12 cellular contexts compared by ENCODE assay signal in genomic region chr9:110126457-110126856, GRCh38.
A peak's percentile ranks its signal among the peaks of the same experiment; 100 is the strongest.
DNase-seq lines count a peak whose midpoint lies in the region; ATAC-seq and TF ChIP-seq lines count a peak whose summit lies in the region.
"Had no signal": no experiment of that assay in that cellular context is flagged by ENCODE, and none has a peak within 500 bp of the region (broad histone marks: within the 10 kb centered on the region; RNA-seq: fewer than 3 reads in every experiment).

No MANE protein-coding gene starts in this region.

- no peak for TF ChIP-seq CTCF in activated B cell treated with CpG ODN at 0.5 μM for 24 hours (IDR thresholded peaks at IDR 0.05)
- TF ChIP-seq CTCF in gastroesophageal sphincter (IDR thresholded peaks at IDR 0.05) = no peak

- H3K36me3 ChIP-seq in gastroesophageal sphincter = no peaks in the 10 kb centered on the region
- H3K36me3 ChIP-seq in skeletal muscle tissue (ENCODE audit: control insufficient read depth in 3 of 3, insufficient read depth in 3 of 3, low read length in 3 of 3) = no peaks in the 10 kb centered on the region

- TF ChIP-seq EP300 in gastroesophageal sphincter (IDR thresholded peaks at IDR 0.05) = no peak

- peak overlapping the region; percentile 71 for H3K4me3 Mint-ChIP-seq in activated B cell treated with CpG ODN at 0.5 μM for 24 hours

- intact Hi-C loops in activated B cell treated with CpG ODN at 0.5 μM for 24 hours (cut with micrococcal nuclease) = loop anchor here (5.0 kb wide), 1 partner anchor 131 kb away; the partner anchor contains the start of gene TXN

- H3K9ac ChIP-seq in skeletal muscle tissue (ENCODE audit: low read depth in 1 of 3, low read length in 3 of 3) = peak overlapping the region in 2 of 3 donors; percentile 4 to 51

- H3K4me1 ChIP-seq in gastroesophageal sphincter (peaks cover 20 to 81% (median 44%) of the 10 kb centered on the region in 3 donors), skeletal muscle tissue (ENCODE audit: control insufficient read depth in 3 of 3, insufficient read depth in 3 of 3, low read length in 3 of 3) (peaks cover 27 to 48% (median 35%) of the 10 kb centered on the region in 3 donors)

- H3K4me1 Mint-ChIP-seq in activated B cell treated with CpG ODN at 0.5 μM for 24 hours = peaks cover 100% of the 10 kb centered on the region

- H3K36me3 Mint-ChIP-seq in activated B cell treated with CpG ODN at 0.5 μM for 24 hours (ENCODE audit: low read depth) = peaks cover 46% of the 10 kb centered on the region
- H3K36me3 Mint-ChIP-seq: activated naive CD4-positive, alpha-beta T cell treated with anti-CD3 and anti-CD28 coated beads, Interleukin-2, amount 50 U/mL, for 72 hours had no signal

- TF ChIP-seq POLR2A in gastroesophageal sphincter (IDR thresholded peaks at IDR 0.05) = no peak

- no peak for ATAC-seq in activated B cell treated with CpG ODN at 0.5 μM for 24 hours (ENCODE audit: low read depth)
- ATAC-seq in gastroesophageal sphincter = no peak
- no peak for ATAC-seq in SK-N-SH treated with all-trans-retinoic acid at 6 μM for 48 hours

- POLR2A ChIA-PET in activated B cell treated with CpG ODN at 0.5 μM for 24 hours (lab: Charles Lee) = interaction anchor here (0.9 to 1.2 kb wide), 4 partner anchors 15 to 73 kb away, joined by 4 to 7 read pairs (median 6); no protein-coding TSS in a partner anchor

- CTCF ChIA-PET in activated B cell treated with CpG ODN at 0.5 μM for 24 hours (lab: Charles Lee) = interaction anchor here (1.4 kb wide), 1 partner anchor 26 kb away, joined by 4 read pairs; no protein-coding TSS in a partner anchor

- H3K27ac ChIP-seq in gastroesophageal sphincter (peak overlapping the region; percentile 89 to 99 (median 92)), skeletal muscle tissue (ENCODE audit: low read depth, low read length) (peak overlapping the region; percentile 74)

- H3K27ac Mint-ChIP-seq in activated B cell treated with CpG ODN at 0.5 μM for 24 hours = peak overlapping the region; percentile 85

- H3K9me3 Mint-ChIP-seq in activated B cell treated with CpG ODN at 0.5 μM for 24 hours = no peaks in the 10 kb centered on the region
- H3K9me3 Mint-ChIP-seq: activated naive CD4-positive, alpha-beta T cell treated with anti-CD3 and anti-CD28 coated beads, Interleukin-2, amount 50 U/mL, for 72 hours had no signal

- H3K27me3 ChIP-seq in gastroesophageal sphincter (no peaks in the 10 kb centered on the region), skeletal muscle tissue (ENCODE audit: control insufficient read depth in 3 of 3, insufficient read depth in 3 of 3, low read length in 3 of 3) (no peaks in the 10 kb centered on the region)

- peak overlapping the region; percentile 18 to 46 for H3K4me3 ChIP-seq in gastroesophageal sphincter
- no peak overlapping the region for H3K4me3 ChIP-seq in skeletal muscle tissue (ENCODE audit: low read length in 3 of 3)
- H3K4me3 ChIP-seq: K562 had no signal

- H3K9me3 ChIP-seq in gastroesophageal sphincter (no peaks in the 10 kb centered on the region), skeletal muscle tissue (ENCODE audit: control insufficient read depth in 3 of 3, low read length in 3 of 3) (no peaks in the 10 kb centered on the region)

- DNase-seq in HT1080 (ENCODE audit: low read depth) = peak; percentile 36
- DNase-seq in activated B cell treated with CpG ODN at 0.5 μM for 24 hours = no peak
- no peak for DNase-seq in HuH-7.5 (ENCODE audit: low spot score)
- no peak for DNase-seq in activated gamma-delta T cell treated with Interleukin-2 at 50 U/mL for 16 hours
- no peak for DNase-seq in stimulated activated CD4-positive, alpha-beta T cell treated with anti-CD3 and anti-CD28 coated beads, Interleukin-15, amount 100 ng/mL, for 24 hours
- DNase-seq: OCI-M1; stimulated activated CD8-positive, alpha-beta memory T cell treated with anti-CD3 and anti-CD28 coated beads, Interleukin-4, amount 100 ng/mL, for 48 hours had no signal

- WGBS in gastroesophageal sphincter (ENCODE audit: low coverage in 1 of 2), 2 donors = 10 to 12% methylated on average over 5 of the region's 6 CpGs

- H3K27me3 Mint-ChIP-seq in activated B cell treated with CpG ODN at 0.5 μM for 24 hours = no peaks in the 10 kb centered on the region

TF ChIP-seq in SK-N-SH treated with all-trans-retinoic acid at 6 μM for 48 hours, 23 proteins besides CTCF, POLR2A, EP300 and RAD21:
- no peak for TF ChIP-seq OSR1 (CRISPR knock-in tag; IDR thresholded peaks at IDR 0.05)
- no peak for TF ChIP-seq POU6F1 (CRISPR knock-in tag; IDR thresholded peaks at IDR 0.05; ENCODE audit: borderline replicate concordance, low read depth)
- TF ChIP-seq ISL1 (CRISPR knock-in tag; IDR thresholded peaks at IDR 0.05) = no peak
- no peak for TF ChIP-seq CREB5 (CRISPR knock-in tag; IDR thresholded peaks at IDR 0.05; ENCODE audit: low read depth)
- TF ChIP-seq TOX (CRISPR knock-in tag; IDR thresholded peaks at IDR 0.05; ENCODE audit: borderline replicate concordance) = no peak
- no peak for TF ChIP-seq TSHZ2 (CRISPR knock-in tag; IDR thresholded peaks at IDR 0.05)
- no peak for TF ChIP-seq ZNF8 (CRISPR knock-in tag; IDR thresholded peaks at IDR 0.05)
- TF ChIP-seq ZFP3 (CRISPR knock-in tag; IDR thresholded peaks at IDR 0.05) = no peak
- TF ChIP-seq BACH2 (CRISPR knock-in tag; IDR thresholded peaks at IDR 0.05; ENCODE audit: borderline replicate concordance) = no peak
- TF ChIP-seq TCF4 (CRISPR knock-in tag; IDR thresholded peaks at IDR 0.05; ENCODE audit: borderline replicate concordance) = no peak
- no peak for TF ChIP-seq SNAI2 (CRISPR knock-in tag; IDR thresholded peaks at IDR 0.05)
- no peak for TF ChIP-seq ARNTL (CRISPR knock-in tag; IDR thresholded peaks at IDR 0.05; ENCODE audit: borderline replicate concordance, low read depth)
- no peak for TF ChIP-seq PPARA (CRISPR knock-in tag; IDR thresholded peaks at IDR 0.05; ENCODE audit: borderline replicate concordance)
- no peak for TF ChIP-seq ZNF70 (CRISPR knock-in tag; IDR thresholded peaks at IDR 0.05)
- no peak for TF ChIP-seq CSDC2 (CRISPR knock-in tag; IDR thresholded peaks at IDR 0.05)
- no peak for TF ChIP-seq ZFP30 (CRISPR knock-in tag; IDR thresholded peaks at IDR 0.05)
- no peak for TF ChIP-seq GLIS3 (CRISPR knock-in tag; IDR thresholded peaks at IDR 0.05)

Comparison
In these comparisons a context has a peak if more than half of its experiments do, and no peak if none do; other contexts are left out.
1. H3K4me3 ChIP-seq: peak in gastroesophageal sphincter (2 of 2); none in skeletal muscle tissue (0 of 3).